ENCODE assay signal across 8 cellular contexts in genomic region chr6:155126727-155127439, GRCh38.
DNase-seq lines count a peak whose midpoint lies in the region; ATAC-seq, FAIRE-seq and TF ChIP-seq lines count a peak whose summit lies in the region.

No MANE protein-coding gene starts in this region.

- ATAC-seq in HCT116 (peak; percentile 99), RWPE2 (ENCODE audit: low read depth) (peak; percentile 58; the same call in 2 of the 3 replicates), upper lobe of left lung (ENCODE audit: low FRiP score in 2 of 2) (no peak)

- intact Hi-C loops in HCT116 (cut with micrococcal nuclease): no loop called here

- POLR2A ChIA-PET in HCT116 (lab: Charles Lee): no interaction called here

- TF ChIP-seq EP300 in suprapubic skin (IDR thresholded peaks at IDR 0.05) (no peak), upper lobe of left lung (IDR thresholded peaks at IDR 0.05) (no peak)

- H3K4me1 ChIP-seq in HCT116 (ENCODE audit: control insufficient read depth in 1 of 2, insufficient read depth in 2 of 2, low read length in 2 of 2): peaks cover 9 to 24% of the 10 kb centered on the region in 2 experiments; a peak in 3 of 4 replicates
- no peaks in the 10 kb centered on the region for H3K4me1 ChIP-seq in RWPE2 (ENCODE audit: insufficient read depth, poor library complexity, severe bottlenecking)
- no peaks in the 10 kb centered on the region for H3K4me1 ChIP-seq in suprapubic skin
- H3K4me1 ChIP-seq in upper lobe of left lung: no peaks in the 10 kb centered on the region

- RAD21 ChIA-PET in HCT116 (lab: Charles Lee; ENCODE audit: low non-redundant PET in 1 of 2, low total read pairs in 2 of 2, uncharacterized antibody in 2 of 2, unreplicated experiment in 2 of 2): no interaction called here

- no peaks in the 10 kb centered on the region for H3K9me2 ChIP-seq in HCT116 (ENCODE audit: insufficient read depth)

- TF ChIP-seq CTCF in HCT116 (IDR thresholded peaks at IDR 0.05 in 2 of 3, conservative IDR thresholded peaks at IDR 0.05 in 1 of 3; ENCODE audit: borderline replicate concordance in 1 of 3, insufficient read depth in 1 of 3, low read depth in 2 of 3, low read length in 2 of 3) (no peak), RWPE2 (IDR thresholded peaks at IDR 0.05; ENCODE audit: poor library complexity, severe bottlenecking) (no peak), epithelial cell of esophagus (IDR thresholded peaks at IDR 0.05; ENCODE audit: insufficient read depth, low read depth, low read length, missing control alignments) (no peak), suprapubic skin (IDR thresholded peaks at IDR 0.05) (no peak), upper lobe of left lung (IDR thresholded peaks at IDR 0.05) (no peak)

- peak; percentile 93 for DNase-seq in HCT116 (ENCODE audit: low read depth, low spot score)
- no peak for DNase-seq in RWPE2 (ENCODE audit: low spot score)
- peak; percentile 75 for DNase-seq in epithelial cell of esophagus (ENCODE audit: low read depth)
- peak; percentile 52 to 69 for DNase-seq in stimulated activated CD4-positive, alpha-beta T cell treated with anti-CD3 and anti-CD28 coated beads, Interleukin-4, amount 100 ng/mL, for 48 hours (ENCODE audit: low read depth in 2 of 2)
- DNase-seq in NCI-H1092 (lab: John Stamatoyannopoulos, UW): no peak
- no peak for DNase-seq in GM12891 (ENCODE audit: insufficient read length, low spot score)
- no peak for DNase-seq in suprapubic skin (ENCODE audit: low spot score in 2 of 2)
- DNase-seq in upper lobe of left lung: no peak

- peak overlapping the region in 1 of 2 experiments; percentile 41; a peak in 2 of 4 replicates for H3K4me3 ChIP-seq in HCT116 (replicated peaks in 1 of 2; ENCODE audit: low read depth in 1 of 2, low read length in 2 of 2)
- no peak overlapping the region for H3K4me3 ChIP-seq in RWPE2 (ENCODE audit: severe bottlenecking)
- H3K4me3 ChIP-seq in epithelial cell of esophagus (ENCODE audit: low read length): no peak overlapping the region
- no peak overlapping the region for H3K4me3 ChIP-seq in suprapubic skin
- H3K4me3 ChIP-seq in upper lobe of left lung: no peak overlapping the region

- CTCF ChIA-PET in HCT116 (lab: Charles Lee): no interaction called here

- TF ChIP-seq RAD21 in HCT116 (IDR thresholded peaks at IDR 0.05; ENCODE audit: low read depth): peak; percentile 36

- peak overlapping the region; percentile 33 for H3K9ac ChIP-seq in HCT116 (ENCODE audit: low read length)

- H3K27me3 ChIP-seq in HCT116 (ENCODE audit: insufficient read depth, low read length): peaks cover 4% of the 10 kb centered on the region; the same call in 1 of the 2 replicates
- H3K27me3 ChIP-seq in RWPE2 (ENCODE audit: insufficient read depth, poor library complexity, severe bottlenecking): no peaks in the 10 kb centered on the region
- no peaks in the 10 kb centered on the region for H3K27me3 ChIP-seq in suprapubic skin
- H3K27me3 ChIP-seq in upper lobe of left lung: no peaks in the 10 kb centered on the region

- TF ChIP-seq POLR2A in HCT116 (IDR thresholded peaks at IDR 0.05; ENCODE audit: borderline replicate concordance, extremely low read depth, insufficient read depth, insufficient read length) (no peak), GM12891 (IDR thresholded peaks at IDR 0.05; ENCODE audit: low read depth, low read length) (no peak), suprapubic skin (IDR thresholded peaks at IDR 0.05) (no peak), upper lobe of left lung (IDR thresholded peaks at IDR 0.05) (no peak)

- H4K20me1 ChIP-seq in HCT116 (ENCODE audit: insufficient read depth): 0 out of 2 replicates have a peak, but pooled peaks cover 4% of the 10 kb centered on the region

- 78% methylated on average over 10 of the region's 10 CpGs for WGBS in suprapubic skin
- WGBS in upper lobe of left lung, 2 donors: 78 to 80% methylated on average over 10 of the region's 10 CpGs

- BruUV-seq in HCT116 (replicated peaks; lab: Mats Ljungman, UMichigan): no TSS peak

- H3K9me3 ChIP-seq in HCT116 (ENCODE audit: control insufficient read depth in 1 of 2, insufficient read depth in 1 of 2, low read depth in 1 of 2, low read length in 2 of 2) (no peaks in the 10 kb centered on the region), RWPE2 (ENCODE audit: severe bottlenecking) (no peaks in the 10 kb centered on the region), suprapubic skin (no peaks in the 10 kb centered on the region), upper lobe of left lung (no peaks in the 10 kb centered on the region)

- H3K79me2 ChIP-seq in HCT116 (ENCODE audit: insufficient read depth, low read length): no peaks in the 10 kb centered on the region

- H3K4me2 ChIP-seq in HCT116 (ENCODE audit: low read length): peak overlapping the region; percentile 73

- H3K36me3 ChIP-seq in HCT116 (ENCODE audit: control insufficient read depth in 1 of 2, insufficient read depth in 2 of 2, low read length in 2 of 2): no peaks in the 10 kb centered on the region
- H3K36me3 ChIP-seq in RWPE2 (ENCODE audit: low read depth): no peaks in the 10 kb centered on the region
- no peaks in the 10 kb centered on the region for H3K36me3 ChIP-seq in suprapubic skin
- no peaks in the 10 kb centered on the region for H3K36me3 ChIP-seq in upper lobe of left lung

- peak overlapping the region; percentile 42 for H2AFZ ChIP-seq in HCT116 (ENCODE audit: low read depth, low read length, poor library complexity, severe bottlenecking)

- no peak overlapping the region for H3K27ac ChIP-seq in HCT116 (ENCODE audit: low read depth, low read length)
- H3K27ac ChIP-seq in RWPE2 (ENCODE audit: poor library complexity, severe bottlenecking): no peak overlapping the region
- no peak overlapping the region for H3K27ac ChIP-seq in suprapubic skin
- H3K27ac ChIP-seq in upper lobe of left lung: no peak overlapping the region

- no peak for FAIRE-seq in GM12891 (lab: Jason Lieb, UNC)

TF ChIP-seq in HCT116, 20 proteins besides CTCF, POLR2A, EP300 and RAD21 (continues in another document):
- TF ChIP-seq TCF7L2 (IDR thresholded peaks at IDR 0.05; ENCODE audit: borderline replicate concordance, extremely low read depth, insufficient read depth, insufficient read length) (peak; percentile 83), CEBPB (IDR thresholded peaks at IDR 0.05; ENCODE audit: low read depth) (peak; percentile 85), YY1 (IDR thresholded peaks at IDR 0.05; ENCODE audit: extremely low read depth, insufficient replicate concordance, low read depth, low read length) (no peak), JUND (IDR thresholded peaks at IDR 0.05) (peak; percentile 96)
- TF ChIP-seq, protein P1, sequence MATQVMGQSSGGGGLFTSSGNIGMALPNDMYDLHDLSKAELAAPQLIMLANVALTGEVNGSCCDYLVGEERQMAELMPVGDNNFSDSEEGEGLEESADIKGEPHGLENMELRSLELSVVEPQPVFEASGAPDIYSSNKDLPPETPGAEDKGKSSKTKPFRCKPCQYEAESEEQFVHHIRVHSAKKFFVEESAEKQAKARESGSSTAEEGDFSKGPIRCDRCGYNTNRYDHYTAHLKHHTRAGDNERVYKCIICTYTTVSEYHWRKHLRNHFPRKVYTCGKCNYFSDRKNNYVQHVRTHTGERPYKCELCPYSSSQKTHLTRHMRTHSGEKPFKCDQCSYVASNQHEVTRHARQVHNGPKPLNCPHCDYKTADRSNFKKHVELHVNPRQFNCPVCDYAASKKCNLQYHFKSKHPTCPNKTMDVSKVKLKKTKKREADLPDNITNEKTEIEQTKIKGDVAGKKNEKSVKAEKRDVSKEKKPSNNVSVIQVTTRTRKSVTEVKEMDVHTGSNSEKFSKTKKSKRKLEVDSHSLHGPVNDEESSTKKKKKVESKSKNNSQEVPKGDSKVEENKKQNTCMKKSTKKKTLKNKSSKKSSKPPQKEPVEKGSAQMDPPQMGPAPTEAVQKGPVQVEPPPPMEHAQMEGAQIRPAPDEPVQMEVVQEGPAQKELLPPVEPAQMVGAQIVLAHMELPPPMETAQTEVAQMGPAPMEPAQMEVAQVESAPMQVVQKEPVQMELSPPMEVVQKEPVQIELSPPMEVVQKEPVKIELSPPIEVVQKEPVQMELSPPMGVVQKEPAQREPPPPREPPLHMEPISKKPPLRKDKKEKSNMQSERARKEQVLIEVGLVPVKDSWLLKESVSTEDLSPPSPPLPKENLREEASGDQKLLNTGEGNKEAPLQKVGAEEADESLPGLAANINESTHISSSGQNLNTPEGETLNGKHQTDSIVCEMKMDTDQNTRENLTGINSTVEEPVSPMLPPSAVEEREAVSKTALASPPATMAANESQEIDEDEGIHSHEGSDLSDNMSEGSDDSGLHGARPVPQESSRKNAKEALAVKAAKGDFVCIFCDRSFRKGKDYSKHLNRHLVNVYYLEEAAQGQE (IDR thresholded peaks at IDR 0.05; ENCODE audit: low read depth): no peak

TF ChIP-seq in GM12891, 5 proteins besides CTCF, POLR2A, EP300 and RAD21:
- TF ChIP-seq TAF1 (IDR thresholded peaks at IDR 0.05; ENCODE audit: low read depth, low read length) (no peak), PAX5 (IDR thresholded peaks at IDR 0.05; ENCODE audit: insufficient read depth, low read length, severe bottlenecking) (no peak), POLR2AphosphoS5 (IDR thresholded peaks at IDR 0.05; ENCODE audit: low read depth, low read length) (no peak), SPI1 (IDR thresholded peaks at IDR 0.05; ENCODE audit: low read depth, low read length) (no peak), POU2F2 (IDR thresholded peaks at IDR 0.05; ENCODE audit: low read depth, low read length) (no peak)

Comparison
In these comparisons a context has a peak if more than half of its experiments do, and no peak if none do; other contexts are left out.
1. ATAC-seq: peak in HCT116 (single experiment) and RWPE2 (single experiment); none in upper lobe of left lung (0 of 2).
2. DNase-seq: peak in HCT116 (single experiment), epithelial cell of esophagus (single experiment) and stimulated activated CD4-positive, alpha-beta T cell treated with anti-CD3 and anti-CD28 coated beads, Interleukin-4, amount 100 ng/mL, for 48 hours (2 of 2); none in RWPE2 (single experiment), NCI-H1092 (single experiment), GM12891 (single experiment), suprapubic skin (0 of 2) and upper lobe of left lung (0 of 2).